Comparison of ENCODE assay signal across 8 cellular contexts in genomic region chr2:117835990-117836760, GRCh38. TPM values are rescaled to one million over a fixed set of nuclear protein-coding genes. Genes with fewer than 3 reads are reported as not detected.
DNase-seq lines count a peak whose midpoint lies in the region; ATAC-seq and TF ChIP-seq lines count a peak whose summit lies in the region.

No MANE protein-coding gene starts in this region.

- H3K79me2 ChIP-seq in OCI-LY7 (ENCODE audit: insufficient read depth, low read depth, low read length) (no peaks in the 10 kb centered on the region), neural progenitor cell (ENCODE audit: low read depth) (no peaks in the 10 kb centered on the region)

- no peaks in the 10 kb centered on the region for H3K9me3 Mint-ChIP-seq in neural progenitor cell

- H3K4me2 ChIP-seq in OCI-LY7 (ENCODE audit: low read length) (no peak overlapping the region; the same call in 1 of the 2 replicates), neural progenitor cell (peak overlapping the region; percentile 84)

- TF ChIP-seq CTCF in OCI-LY7 (conservative IDR thresholded peaks at IDR 0.05; ENCODE audit: low read length) = peak; percentile 77
- peak; percentile 89 for TF ChIP-seq CTCF in foreskin keratinocyte (conservative IDR thresholded peaks at IDR 0.05)
- TF ChIP-seq CTCF in neural progenitor cell (IDR thresholded peaks at IDR 0.05) = peak; percentile 90

- H3K27ac ChIP-seq in OCI-LY7 (ENCODE audit: low read depth, low read length, poor library complexity, severe bottlenecking) (no peak overlapping the region), foreskin keratinocyte (no peak overlapping the region), neural progenitor cell (no peak overlapping the region)

- ATAC-seq in HG03064 (IDR thresholded peaks at IDR 0.05; ENCODE audit: low read depth, unreplicated experiment) (peak; percentile 72), foreskin keratinocyte (peak; percentile 96)

- no TSS peak for BruUV-seq in OCI-LY7 (replicated peaks; lab: Mats Ljungman, UMichigan)

- no peak overlapping the region for H3K4me3 ChIP-seq in OCI-LY7 (ENCODE audit: low read depth, low read length, poor library complexity, severe bottlenecking)
- H3K4me3 ChIP-seq in neural progenitor cell = peak overlapping the region; percentile 40

- CTCF ChIA-PET in OCI-LY7 (lab: Charles Lee; ENCODE audit: unreplicated experiment) = interaction anchor here (1.0 to 1.6 kb wide), 2 partner anchors 17 to 167 kb away, joined by 3 to 11 read pairs; no protein-coding TSS in a partner anchor

- POLR2A ChIA-PET in OCI-LY7 (lab: Charles Lee) = interaction anchor here (0.7 kb wide), 1 partner anchor 167 kb away, joined by 3 read pairs; no protein-coding TSS in a partner anchor

- peak overlapping the region; percentile 79 for H3K4me3 Mint-ChIP-seq in neural progenitor cell

- H3K36me3 ChIP-seq in OCI-LY7 (ENCODE audit: insufficient read depth, low read length) (peaks cover 62% of the 10 kb centered on the region), neural progenitor cell (peaks cover 2% of the 10 kb centered on the region)

- DNase-seq in SHP77 (lab: John Stamatoyannopoulos, UW) (peak; percentile 62 to 67), SHP77 treated with DMSO at 0.1 percent for 48 hours (lab: John Stamatoyannopoulos, UW) (no peak), OCI-LY7 (ENCODE audit: low spot score) (peak; percentile 68), activated gamma-delta T cell treated with Interleukin-2 at 50 U/mL for 16 hours (peak; percentile 44), foreskin keratinocyte (peak in 1 of 2 donors; percentile 51), neural progenitor cell (ENCODE audit: low spot score) (peak; percentile 85), superior temporal gyrus (ENCODE audit: extremely low spot score) (peak; percentile 71)

- peaks cover 9% of the 10 kb centered on the region for H3K36me3 Mint-ChIP-seq in neural progenitor cell

- peaks cover 4% of the 10 kb centered on the region for H3K4me1 ChIP-seq in OCI-LY7 (ENCODE audit: insufficient read depth, low read length, poor library complexity, severe bottlenecking)
- no peaks in the 10 kb centered on the region for H3K4me1 ChIP-seq in foreskin keratinocyte
- no peaks in the 10 kb centered on the region for H3K4me1 ChIP-seq in neural progenitor cell

- no peaks in the 10 kb centered on the region for H3K4me1 Mint-ChIP-seq in neural progenitor cell

- H3F3A ChIP-seq in neural progenitor cell (ENCODE audit: low read depth) = no peaks in the 10 kb centered on the region

- H4K20me1 ChIP-seq in OCI-LY7 (ENCODE audit: insufficient read depth, low read length) (no peaks in the 10 kb centered on the region), neural progenitor cell (ENCODE audit: low read depth) (peaks cover 42% of the 10 kb centered on the region)

- no peak overlapping the region for H3K27ac Mint-ChIP-seq in neural progenitor cell

- H3K9me3 ChIP-seq in OCI-LY7 (ENCODE audit: low read length) = no peaks in the 10 kb centered on the region
- H3K9me3 ChIP-seq in neural progenitor cell (ENCODE audit: low read depth) = no peaks in the 10 kb centered on the region

- H2AFZ ChIP-seq in OCI-LY7 (ENCODE audit: low read length) (no peak overlapping the region), neural progenitor cell (replicated peaks) (no peak overlapping the region)

- H3K9ac ChIP-seq in neural progenitor cell = no peak overlapping the region

- no peaks in the 10 kb centered on the region for H3K9me2 ChIP-seq in OCI-LY7 (ENCODE audit: insufficient read depth, low read length)

- H3K27me3 Mint-ChIP-seq in neural progenitor cell (ENCODE audit: insufficient read depth, low read depth) = peaks cover 2% of the 10 kb centered on the region

- no peaks in the 10 kb centered on the region for H3K27me3 ChIP-seq in foreskin keratinocyte
- H3K27me3 ChIP-seq in neural progenitor cell = peaks cover 18% of the 10 kb centered on the region

- intact Hi-C loops in OCI-LY7 (cut with micrococcal nuclease; ENCODE audit: unreplicated experiment) = loop anchor here (1.0 to 5.0 kb wide), 3 partner anchors 81 to 167 kb away; no protein-coding TSS in a partner anchor

RNA-seq across cellular contexts. Expression of gene DDX18, which starts 21.7 kb away (rescaled TPM):
- 61.1 and 68.5 TPM in 2 replicates for total RNA-seq in OCI-LY7 (2014; rRNA removed; shearing (Covaris generic))
- total RNA-seq in OCI-LY7 (2022) = 146 and 160 TPM in 2 replicates
- 66.7 and 71.3 TPM in 2 replicates for total RNA-seq in foreskin keratinocyte
- 23.6 and 30.0 TPM in 2 replicates for polyA plus RNA-seq in foreskin keratinocyte
- 66.0 and 87.0 TPM in 2 replicates for total RNA-seq in neural progenitor cell (ENCODE audit: low replicate concordance)
